In genomic region chr1:159986093-159986492, GRCh38 we compare ENCODE assay signal across 26 cellular contexts. TPM values are rescaled to one million over a fixed set of nuclear protein-coding genes. Genes with fewer than 3 reads are reported as not detected.
DNase-seq lines count a peak whose midpoint lies in the region; ATAC-seq, FAIRE-seq and TF ChIP-seq lines count a peak whose summit lies in the region.
"Had no signal": no experiment of that assay in that cellular context is flagged by ENCODE, and none has a peak within 500 bp of the region (broad histone marks: within the 10 kb centered on the region; RNA-seq: fewer than 3 reads in every experiment).

No MANE protein-coding gene starts in this region.

- TF ChIP-seq CTCF in liver (IDR thresholded peaks at IDR 0.05; ENCODE audit: low read depth, low read length, missing input control) (no peak), HepG2 (CRISPR knock-in tag; IDR thresholded peaks at IDR 0.05) (no peak), esophagus muscularis mucosa (IDR thresholded peaks at IDR 0.05) (no peak)

- H2AFZ ChIP-seq in HepG2 (ENCODE audit: low read length) = no peak overlapping the region

- H3K79me2 ChIP-seq in HepG2 (ENCODE audit: insufficient read depth, low read length) = no peaks in the 10 kb centered on the region

- H3K9me3 ChIP-seq in liver (ENCODE audit: control insufficient read depth in 4 of 4, low read length in 3 of 4) (no peaks in the 10 kb centered on the region), HepG2 (ENCODE audit: low read length) (no peaks in the 10 kb centered on the region), esophagus muscularis mucosa (no peaks in the 10 kb centered on the region)
- H3K9me3 ChIP-seq: A549, BE2C, BLaER1, Caco-2 had no signal

- intact Hi-C loops in HepG2 (cut with micrococcal nuclease; ENCODE audit: unreplicated experiment) (no loop called here), esophagus muscularis mucosa (cut with DNase I) (no loop called here)

- 57% methylated on average over 2 of the region's 2 CpGs for WGBS in liver
- WGBS in HepG2 (ENCODE audit: low lambda C conversion rate) = 41% methylated on average over 2 of the region's 2 CpGs
- WGBS in esophagus muscularis mucosa = 88% methylated on average over 2 of the region's 2 CpGs

- peaks cover 20% of the 10 kb centered on the region for H3K27me3 Mint-ChIP-seq in activated CD4-positive, alpha-beta T cell treated with anti-CD3 and anti-CD28 coated beads, Interleukin-2, amount 10 ng/mL, durations not matched to agents 7 days and 5 days

- H3K27me3 ChIP-seq in liver (ENCODE audit: control insufficient read depth in 4 of 4, insufficient read depth in 4 of 4, low read length in 3 of 4) (no peaks in the 10 kb centered on the region), HepG2 (ENCODE audit: control insufficient read depth in 1 of 2, insufficient read depth in 2 of 2, low read length in 2 of 2) (peaks cover 0 to 5% of the 10 kb centered on the region in 2 experiments; a peak in 3 of 5 replicates), esophagus muscularis mucosa (peaks cover 0 to 10% (median 2%) of the 10 kb centered on the region in 4 donors)
- H3K27me3 ChIP-seq: BLaER1 had no signal

- H3K27ac Mint-ChIP-seq in activated CD4-positive, alpha-beta T cell treated with anti-CD3 and anti-CD28 coated beads, Interleukin-2, amount 10 ng/mL, durations not matched to agents 7 days and 5 days = no peak overlapping the region
- H3K27ac Mint-ChIP-seq: CD14-positive monocyte; CD8-positive, alpha-beta memory T cell had no signal

- BruUV-seq in HepG2 (replicated peaks; lab: Mats Ljungman, UMichigan) = no TSS peak

- in situ Hi-C loops in HepG2 (cut with HindIII; ENCODE audit: extremely low pct_ligation_motif_present, low pct_unique_long_range_greater_than_20kb) = no loop called here

- no peak overlapping the region for H3K4me2 ChIP-seq in HepG2 (ENCODE audit: low read depth, low read length)
- H3K4me2 ChIP-seq: A549, BLaER1 had no signal

- no peak overlapping the region for H3K4me3 Mint-ChIP-seq in activated CD4-positive, alpha-beta T cell treated with anti-CD3 and anti-CD28 coated beads, Interleukin-2, amount 10 ng/mL, durations not matched to agents 7 days and 5 days
- H3K4me3 Mint-ChIP-seq: CD14-positive monocyte; CD4-positive, alpha-beta memory T cell; CD4-positive, CD25-positive, alpha-beta regulatory T cell; CD8-positive, alpha-beta memory T cell had no signal

- H3K36me3 Mint-ChIP-seq in activated CD4-positive, alpha-beta T cell treated with anti-CD3 and anti-CD28 coated beads, Interleukin-2, amount 10 ng/mL, durations not matched to agents 7 days and 5 days (ENCODE audit: low read depth) = no peaks in the 10 kb centered on the region
- H3K36me3 Mint-ChIP-seq: CD14-positive monocyte; CD4-positive, alpha-beta memory T cell; CD4-positive, CD25-positive, alpha-beta regulatory T cell; CD8-positive, alpha-beta memory T cell had no signal

- H3K4me3 ChIP-seq in liver (ENCODE audit: low read depth in 1 of 3, low read length in 3 of 3) (no peak overlapping the region), HepG2 (replicated peaks in 1 of 3; ENCODE audit: insufficient read depth in 1 of 3, low read depth in 2 of 3, low read length in 3 of 3) (no peak overlapping the region), esophagus muscularis mucosa (no peak overlapping the region)
- H3K4me3 ChIP-seq: A549, BLaER1 had no signal

- CTCF ChIA-PET in HepG2 (lab: Yijun Ruan, JAX; ENCODE audit: low intra/inter-chr PET ratio, low total read pairs) = no interaction called here
- CTCF ChIA-PET in activated CD4-positive, alpha-beta T cell treated with anti-CD3 and anti-CD28 coated beads, Interleukin-2, amount 10 ng/mL, durations not matched to agents 7 days and 5 days (lab: Charles Lee) = no interaction called here

- peaks cover 0 to 3% (median 0%) of the 10 kb centered on the region in 4 donors for H3K4me1 ChIP-seq in liver (ENCODE audit: control insufficient read depth in 4 of 4, insufficient read depth in 4 of 4, low read length in 3 of 4)
- peaks cover 2% of the 10 kb centered on the region; the same call in 1 of the 2 replicates for H3K4me1 ChIP-seq in HepG2 (ENCODE audit: insufficient read depth, low read length)
- H3K4me1 ChIP-seq in esophagus muscularis mucosa = no peaks in the 10 kb centered on the region
- H3K4me1 ChIP-seq: A549, BE2C, BLaER1 had no signal

- H3K36me3 ChIP-seq in liver (ENCODE audit: control insufficient read depth in 4 of 4, insufficient read depth in 3 of 4, low read depth in 1 of 4, low read length in 3 of 4) (no peaks in the 10 kb centered on the region), HepG2 (replicated peaks in 1 of 2; ENCODE audit: control insufficient read depth in 1 of 2, insufficient read depth in 2 of 2, low read length in 2 of 2) (no peaks in the 10 kb centered on the region), esophagus muscularis mucosa (no peaks in the 10 kb centered on the region)
- H3K36me3 ChIP-seq: BE2C, BLaER1 had no signal

- peaks cover 2% of the 10 kb centered on the region for H3K4me1 Mint-ChIP-seq in activated CD4-positive, alpha-beta T cell treated with anti-CD3 and anti-CD28 coated beads, Interleukin-2, amount 10 ng/mL, durations not matched to agents 7 days and 5 days
- H3K4me1 Mint-ChIP-seq: CD4-positive, alpha-beta memory T cell; CD8-positive, alpha-beta memory T cell had no signal

- H3K9ac ChIP-seq in liver (ENCODE audit: low read depth in 1 of 2, low read length in 2 of 2) = no peak overlapping the region
- H3K9ac ChIP-seq in HepG2 (ENCODE audit: insufficient read depth, low read depth, low read length) = no peak overlapping the region
- H3K9ac ChIP-seq: BLaER1 had no signal

- H3K9me3 Mint-ChIP-seq in activated CD4-positive, alpha-beta T cell treated with anti-CD3 and anti-CD28 coated beads, Interleukin-2, amount 10 ng/mL, durations not matched to agents 7 days and 5 days = no peaks in the 10 kb centered on the region
- H3K9me3 Mint-ChIP-seq: CD14-positive monocyte; CD4-positive, alpha-beta memory T cell; CD4-positive, CD25-positive, alpha-beta regulatory T cell; CD8-positive, alpha-beta memory T cell had no signal

- no peak for ATAC-seq in HepG2
- ATAC-seq in left lobe of liver = no peak
- ATAC-seq: A549 had no signal

- TF ChIP-seq POLR2A in HepG2 (IDR thresholded peaks at IDR 0.05; ENCODE audit: insufficient read depth in 1 of 2, low read depth in 2 of 2, low read length in 2 of 2) (no peak), esophagus muscularis mucosa (IDR thresholded peaks at IDR 0.05; ENCODE audit: low read depth) (no peak)

- POLR2A ChIA-PET in HepG2 (lab: Yijun Ruan, JAX) = no interaction called here
- POLR2A ChIA-PET in activated CD4-positive, alpha-beta T cell treated with anti-CD3 and anti-CD28 coated beads, Interleukin-2, amount 10 ng/mL, durations not matched to agents 7 days and 5 days (lab: Charles Lee) = no interaction called here

- H3K27ac ChIP-seq in liver (ENCODE audit: low read depth in 1 of 2, low read length in 2 of 2) (no peak overlapping the region), HepG2 (ENCODE audit: extremely low read length, insufficient read depth, low read length) (no peak overlapping the region), esophagus muscularis mucosa (replicated peaks in 1 of 4) (no peak overlapping the region)
- H3K27ac ChIP-seq: 22Rv1, A549, BLaER1 had no signal

- no peak for DNase-seq in HepG2 (ENCODE audit: low spot score)
- DNase-seq in esophagus muscularis mucosa (ENCODE audit: extremely low spot score) = peak; percentile 37
- DNase-seq in left lobe of liver (ENCODE audit: low spot score) = peak; percentile 16
- peak; percentile 22 for DNase-seq in ureter (ENCODE audit: low spot score)
- DNase-seq in activated CD4-positive, alpha-beta T cell treated with anti-CD3 and anti-CD28 coated beads, Interleukin-2, amount 10 ng/mL, durations not matched to agents 7 days and 5 days = no peak
- no peak for DNase-seq in NCI-H2196 (lab: John Stamatoyannopoulos, UW; ENCODE audit: unreplicated experiment)
- DNase-seq in AG08396 (ENCODE audit: low spot score) = no peak
- DNase-seq: BE2C; C1 segment of cervical spinal cord; Caco-2; Calu3; CD4-positive, alpha-beta memory T cell; CD4-positive, CD25-positive, alpha-beta regulatory T cell; CD8-positive, alpha-beta memory T cell; DMS79 treated with DMSO at 0.1 percent for 48 hours; GF-D8 had no signal

- no peaks in the 10 kb centered on the region for H4K20me1 ChIP-seq in HepG2 (ENCODE audit: insufficient read depth, low read length)
- H4K20me1 ChIP-seq: BLaER1 had no signal

- no peak for TF ChIP-seq RAD21 in liver (IDR thresholded peaks at IDR 0.05)
- no peak for TF ChIP-seq RAD21 in HepG2 (CRISPR knock-in tag; IDR thresholded peaks at IDR 0.05)

- FAIRE-seq in HepG2 (lab: Jason Lieb, UNC) = no peak
- FAIRE-seq: A549, D721Med, G401.6, GM12891, GM19239 had no signal

- TF ChIP-seq EP300 in HepG2 (IDR thresholded peaks at IDR 0.05; ENCODE audit: low read depth in 2 of 2, low read length in 2 of 2) (no peak), HepG2 (CRISPR knock-in tag; IDR thresholded peaks at IDR 0.05; ENCODE audit: borderline replicate concordance) (no peak), esophagus muscularis mucosa (IDR thresholded peaks at IDR 0.05) (no peak)

RNA-seq across cellular contexts. Expression of gene SLAMF9, which starts 32.1 kb away (rescaled TPM):
- total RNA-seq in liver = under 1 TPM in 1 of 2 donors, not detected in 1; 0.25 TPM
- polyA plus RNA-seq in liver = under 1 TPM; 0.64 to 0.68 TPM
- total RNA-seq in HepG2 (2016; rRNA removed; fragmentation: Illumina TruSeq; extraction: Trizol) = not detected in 2 replicates
- total RNA-seq in HepG2 (2016; cell fraction: cytosol; rRNA removed; fragmentation: Illumina TruSeq; extraction: Trizol; ENCODE audit: low read depth) = not detected in 2 replicates
- not detected in 2 replicates for total RNA-seq in HepG2 (2016; cell fraction: insoluble cytoplasmic fraction; rRNA removed; fragmentation: Illumina TruSeq; extraction: Trizol)
- total RNA-seq in HepG2 (2016; cell fraction: membrane; rRNA removed; fragmentation: Illumina TruSeq; extraction: Trizol) = not detected in 2 replicates
- total RNA-seq in HepG2 (2016; cell fraction: nucleus; rRNA removed; fragmentation: Illumina TruSeq; extraction: Trizol) = not detected in 2 replicates
- 0.55 and 0.82 TPM in 2 replicates for polyA plus RNA-seq in HepG2 (2011; rRNA removed)
- 0.67 and 1.1 TPM in 2 replicates for polyA plus RNA-seq in HepG2 (2011; cell fraction: cytosol; rRNA removed)
- polyA plus RNA-seq in HepG2 (2011; cell fraction: nucleus; rRNA removed) = 0.12 and 0.47 TPM in 2 replicates
- polyA plus RNA-seq in HepG2 (2012) = not detected in 2 replicates
- polyA plus RNA-seq in HepG2 (2016; cell fraction: cytosol; fragmentation: Illumina TruSeq; extraction: Trizol; ENCODE audit: low read depth) = not detected in 2 replicates
- polyA plus RNA-seq in HepG2 (2016; cell fraction: insoluble cytoplasmic fraction; fragmentation: Illumina TruSeq; extraction: Trizol; ENCODE audit: low read depth) = not detected in 2 replicates
- polyA plus RNA-seq in HepG2 (2016; cell fraction: membrane; fragmentation: Illumina TruSeq; extraction: Trizol; ENCODE audit: low read depth) = not detected in 2 replicates
- polyA plus RNA-seq in HepG2 (2016; cell fraction: nucleus; fragmentation: Illumina TruSeq; extraction: Trizol; ENCODE audit: insufficient read depth, low read depth) = not detected in 2 replicates
- not detected in 2 replicates for polyA minus RNA-seq in HepG2 (2011; rRNA and poly(A)+ RNA removed; ENCODE audit: low replicate concordance)
- polyA minus RNA-seq in HepG2 (2011; cell fraction: cytosol; rRNA and poly(A)+ RNA removed) = not detected in 2 replicates
- polyA minus RNA-seq in HepG2 (2011; cell fraction: nucleus; rRNA and poly(A)+ RNA removed) = not detected in 2 replicates
- not detected for total RNA-seq in esophagus muscularis mucosa
- 0.83 TPM for total RNA-seq in left lobe of liver
- not detected for total RNA-seq in ureter
- not detected for total RNA-seq in activated CD4-positive, alpha-beta T cell treated with anti-CD3 and anti-CD28 coated beads, Interleukin-2, amount 10 ng/mL, durations not matched to agents 7 days and 5 days
- total RNA-seq: A172; Calu3; CD4-positive, alpha-beta memory T cell; CD4-positive, CD25-positive, alpha-beta regulatory T cell; CD8-positive, alpha-beta memory T cell had no signal
- polyA plus RNA-seq: CD14-positive monocyte; CD4-positive, alpha-beta memory T cell; CD4-positive, CD25-positive, alpha-beta regulatory T cell; CD8-positive, alpha-beta memory T cell had no signal

RNA-seq across cellular contexts. Expression of gene IGSF9, which starts 40.7 kb away (rescaled TPM):
- 10 to 100 TPM in 1 of 2 donors, under 1 TPM in 1; 0.14 to 18.2 TPM for total RNA-seq in liver
- 10 to 100 TPM; 14.0 to 21.3 TPM for polyA plus RNA-seq in liver
- total RNA-seq in HepG2 (2016; rRNA removed; fragmentation: Illumina TruSeq; extraction: Trizol) = not detected in 2 replicates
- total RNA-seq in HepG2 (2016; cell fraction: cytosol; rRNA removed; fragmentation: Illumina TruSeq; extraction: Trizol; ENCODE audit: low read depth) = not detected in 2 replicates
- not detected in 2 replicates for total RNA-seq in HepG2 (2016; cell fraction: insoluble cytoplasmic fraction; rRNA removed; fragmentation: Illumina TruSeq; extraction: Trizol)
- total RNA-seq in HepG2 (2016; cell fraction: membrane; rRNA removed; fragmentation: Illumina TruSeq; extraction: Trizol) = not detected in 2 replicates
- not detected in 2 replicates for total RNA-seq in HepG2 (2016; cell fraction: nucleus; rRNA removed; fragmentation: Illumina TruSeq; extraction: Trizol)
- 0.03 and 0.04 TPM in 2 replicates for polyA plus RNA-seq in HepG2 (2011; rRNA removed)
- not detected in 2 replicates for polyA plus RNA-seq in HepG2 (2011; cell fraction: cytosol; rRNA removed)
- polyA plus RNA-seq in HepG2 (2011; cell fraction: nucleus; rRNA removed) = 0.08 TPM in 1 of 2 replicates, not detected in the other
- not detected in 2 replicates for polyA plus RNA-seq in HepG2 (2012)
- polyA plus RNA-seq in HepG2 (2016; cell fraction: cytosol; fragmentation: Illumina TruSeq; extraction: Trizol; ENCODE audit: low read depth) = not detected in 2 replicates
- not detected in 2 replicates for polyA plus RNA-seq in HepG2 (2016; cell fraction: insoluble cytoplasmic fraction; fragmentation: Illumina TruSeq; extraction: Trizol; ENCODE audit: low read depth)
- polyA plus RNA-seq in HepG2 (2016; cell fraction: membrane; fragmentation: Illumina TruSeq; extraction: Trizol; ENCODE audit: low read depth) = not detected in 2 replicates
- polyA plus RNA-seq in HepG2 (2016; cell fraction: nucleus; fragmentation: Illumina TruSeq; extraction: Trizol; ENCODE audit: insufficient read depth, low read depth) = not detected in 2 replicates
- polyA minus RNA-seq in HepG2 (2011; rRNA and poly(A)+ RNA removed; ENCODE audit: low replicate concordance) = not detected in 2 replicates
- not detected in 2 replicates for polyA minus RNA-seq in HepG2 (2011; cell fraction: cytosol; rRNA and poly(A)+ RNA removed)
- not detected in 2 replicates for polyA minus RNA-seq in HepG2 (2011; cell fraction: nucleus; rRNA and poly(A)+ RNA removed)
- under 1 TPM in 2 of 4 donors, not detected in 2; 0.17 to 0.23 TPM for total RNA-seq in esophagus muscularis mucosa
- 17.0 TPM for total RNA-seq in left lobe of liver
- 13.8 TPM for total RNA-seq in ureter
- total RNA-seq in activated CD4-positive, alpha-beta T cell treated with anti-CD3 and anti-CD28 coated beads, Interleukin-2, amount 10 ng/mL, durations not matched to agents 7 days and 5 days = not detected
- total RNA-seq: CD4-positive, alpha-beta memory T cell; CD4-positive, CD25-positive, alpha-beta regulatory T cell had no signal
- polyA plus RNA-seq: CD14-positive monocyte; CD4-positive, alpha-beta memory T cell; CD8-positive, alpha-beta memory T cell had no signal

RNA-seq across cellular contexts. Expression of gene PIGM, which starts 45.7 kb away (rescaled TPM):
- total RNA-seq in liver = 1 to 10 TPM; 3.5 to 3.8 TPM
- 1 to 10 TPM; 2.9 to 4.2 TPM for polyA plus RNA-seq in liver
- 2.9 and 4.6 TPM in 2 replicates for total RNA-seq in HepG2 (2016; rRNA removed; fragmentation: Illumina TruSeq; extraction: Trizol)
- 0.53 and 0.61 TPM in 2 replicates for total RNA-seq in HepG2 (2016; cell fraction: cytosol; rRNA removed; fragmentation: Illumina TruSeq; extraction: Trizol; ENCODE audit: low read depth)
- total RNA-seq in HepG2 (2016; cell fraction: insoluble cytoplasmic fraction; rRNA removed; fragmentation: Illumina TruSeq; extraction: Trizol) = 2.7 and 4.5 TPM in 2 replicates
- 1.7 and 2.0 TPM in 2 replicates for total RNA-seq in HepG2 (2016; cell fraction: membrane; rRNA removed; fragmentation: Illumina TruSeq; extraction: Trizol)
- 4.9 and 5.7 TPM in 2 replicates for total RNA-seq in HepG2 (2016; cell fraction: nucleus; rRNA removed; fragmentation: Illumina TruSeq; extraction: Trizol)
- 3.4 TPM in 2 replicates for polyA plus RNA-seq in HepG2 (2011; rRNA removed)
- 2.0 and 2.9 TPM in 2 replicates for polyA plus RNA-seq in HepG2 (2011; cell fraction: cytosol; rRNA removed)
- 2.3 and 3.2 TPM in 2 replicates for polyA plus RNA-seq in HepG2 (2011; cell fraction: nucleus; rRNA removed)
- polyA plus RNA-seq in HepG2 (2012) = 3.1 and 4.0 TPM in 2 replicates
- polyA plus RNA-seq in HepG2 (2016; cell fraction: cytosol; fragmentation: Illumina TruSeq; extraction: Trizol; ENCODE audit: low read depth) = 0.49 and 0.60 TPM in 2 replicates
- polyA plus RNA-seq in HepG2 (2016; cell fraction: insoluble cytoplasmic fraction; fragmentation: Illumina TruSeq; extraction: Trizol; ENCODE audit: low read depth) = 3.1 and 3.3 TPM in 2 replicates
- polyA plus RNA-seq in HepG2 (2016; cell fraction: membrane; fragmentation: Illumina TruSeq; extraction: Trizol; ENCODE audit: low read depth) = 1.3 and 1.6 TPM in 2 replicates
- polyA plus RNA-seq in HepG2 (2016; cell fraction: nucleus; fragmentation: Illumina TruSeq; extraction: Trizol; ENCODE audit: insufficient read depth, low read depth) = 7.6 and 8.5 TPM in 2 replicates
- polyA minus RNA-seq in HepG2 (2011; rRNA and poly(A)+ RNA removed; ENCODE audit: low replicate concordance) = 0.89 and 4.2 TPM in 2 replicates
- polyA minus RNA-seq in HepG2 (2011; cell fraction: cytosol; rRNA and poly(A)+ RNA removed) = 2.1 and 2.4 TPM in 2 replicates
- 4.0 and 5.3 TPM in 2 replicates for polyA minus RNA-seq in HepG2 (2011; cell fraction: nucleus; rRNA and poly(A)+ RNA removed)
- 1 to 10 TPM; 2.8 to 4.9 (median 4.6) TPM for total RNA-seq in esophagus muscularis mucosa
- total RNA-seq in left lobe of liver = 3.4 TPM
- 11.1 TPM for total RNA-seq in ureter
- 1 to 10 TPM; 5.9 to 6.4 TPM for total RNA-seq in activated CD4-positive, alpha-beta T cell treated with anti-CD3 and anti-CD28 coated beads, Interleukin-2, amount 10 ng/mL, durations not matched to agents 7 days and 5 days

Comparison
In these comparisons a context has a peak if more than half of its experiments do, and no peak if none do; other contexts are left out.
1. DNase-seq: peak in esophagus muscularis mucosa (single experiment), left lobe of liver (single experiment) and ureter (single experiment); none in HepG2 (single experiment), activated CD4-positive, alpha-beta T cell treated with anti-CD3 and anti-CD28 coated beads, Interleukin-2, amount 10 ng/mL, durations not matched to agents 7 days and 5 days (single experiment), NCI-H2196 (single experiment) and AG08396 (single experiment).